ENCODE assay signal across 1 cellular context in the genomic region with DNA sequence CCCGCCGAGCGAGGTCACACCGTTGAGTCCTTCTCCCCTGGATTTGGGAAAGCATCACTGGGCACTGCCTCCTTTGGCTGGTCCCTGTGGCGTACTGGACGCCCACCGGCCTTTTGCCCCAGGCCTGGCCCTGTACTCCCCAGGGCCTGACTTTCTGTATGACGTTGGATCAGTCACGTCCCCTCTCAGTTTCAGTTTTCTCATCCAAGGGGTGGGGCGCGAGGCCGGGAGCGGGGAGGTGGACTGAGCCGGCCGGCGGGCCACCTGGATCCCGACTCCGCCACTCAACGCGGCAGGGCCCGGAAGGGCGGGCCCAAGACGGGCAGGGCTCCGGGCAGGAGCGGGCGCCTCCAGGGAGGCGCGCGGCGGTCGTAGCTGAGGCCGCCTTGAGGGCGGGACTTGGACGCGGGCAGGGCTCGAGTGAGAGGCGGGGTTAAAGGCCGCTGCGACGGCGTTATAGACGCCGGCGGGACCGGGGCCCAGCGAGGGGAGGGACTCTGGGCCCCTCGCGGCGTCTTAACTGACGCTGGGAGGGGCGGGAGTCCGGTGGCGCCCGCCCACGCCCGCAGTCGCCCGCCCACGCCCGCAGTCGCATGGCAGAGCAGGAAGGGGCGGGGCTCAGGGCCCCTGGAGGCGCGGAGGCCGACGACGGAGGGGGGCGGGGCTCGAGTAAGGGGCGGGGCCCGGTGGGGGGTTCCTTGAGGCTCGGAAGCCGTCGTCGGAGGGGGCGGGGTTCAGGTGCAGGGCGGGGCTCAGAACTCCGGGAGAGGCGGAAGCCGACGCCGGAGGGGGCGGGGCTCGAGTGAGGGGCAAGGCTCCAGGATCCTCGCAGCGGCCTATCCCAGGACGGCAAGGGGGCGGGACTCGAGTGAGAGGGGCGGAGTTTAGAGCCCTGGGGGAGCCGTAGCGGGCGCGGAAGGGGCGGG.
A peak's percentile ranks its signal among the peaks of the same experiment; 100 is the strongest.
TF ChIP-seq lines count a peak whose summit lies in the region.

No MANE protein-coding gene starts in this region.

TF ChIP-seq in GM12878, 131 proteins besides CTCF, POLR2A, EP300 and RAD21 (continued from another document and continues in another):
- TF ChIP-seq, protein P1, sequence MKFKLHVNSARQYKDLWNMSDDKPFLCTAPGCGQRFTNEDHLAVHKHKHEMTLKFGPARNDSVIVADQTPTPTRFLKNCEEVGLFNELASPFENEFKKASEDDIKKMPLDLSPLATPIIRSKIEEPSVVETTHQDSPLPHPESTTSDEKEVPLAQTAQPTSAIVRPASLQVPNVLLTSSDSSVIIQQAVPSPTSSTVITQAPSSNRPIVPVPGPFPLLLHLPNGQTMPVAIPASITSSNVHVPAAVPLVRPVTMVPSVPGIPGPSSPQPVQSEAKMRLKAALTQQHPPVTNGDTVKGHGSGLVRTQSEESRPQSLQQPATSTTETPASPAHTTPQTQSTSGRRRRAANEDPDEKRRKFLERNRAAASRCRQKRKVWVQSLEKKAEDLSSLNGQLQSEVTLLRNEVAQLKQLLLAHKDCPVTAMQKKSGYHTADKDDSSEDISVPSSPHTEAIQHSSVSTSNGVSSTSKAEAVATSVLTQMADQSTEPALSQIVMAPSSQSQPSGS (IDR thresholded peaks at IDR 0.05; ENCODE audit: low read length), result no peak
- peak; percentile 34 for TF ChIP-seq KLF5 (IDR thresholded peaks at IDR 0.05; ENCODE audit: partially characterized antibody)
- peak in 1 of 2 experiments; percentile 68; a peak in 2 of 4 replicates for TF ChIP-seq BHLHE40 (IDR thresholded peaks at IDR 0.05; ENCODE audit: borderline replicate concordance in 1 of 2, low read depth in 2 of 2, low read length in 1 of 2)
- TF ChIP-seq SP1 (IDR thresholded peaks at IDR 0.05; ENCODE audit: low read depth, low read length), result peak; percentile 11
- no peak for TF ChIP-seq EED (IDR thresholded peaks at IDR 0.05; ENCODE audit: low read depth)
- no peak for TF ChIP-seq ZNF24 (IDR thresholded peaks at IDR 0.05)
- TF ChIP-seq IKZF2 (IDR thresholded peaks at IDR 0.05), result no peak
- no peak for TF ChIP-seq SREBF1 (IDR thresholded peaks at IDR 0.05; ENCODE audit: low read length)
- TF ChIP-seq CREM (IDR thresholded peaks at IDR 0.05; ENCODE audit: low read depth), result no peak
- TF ChIP-seq, protein P2, sequence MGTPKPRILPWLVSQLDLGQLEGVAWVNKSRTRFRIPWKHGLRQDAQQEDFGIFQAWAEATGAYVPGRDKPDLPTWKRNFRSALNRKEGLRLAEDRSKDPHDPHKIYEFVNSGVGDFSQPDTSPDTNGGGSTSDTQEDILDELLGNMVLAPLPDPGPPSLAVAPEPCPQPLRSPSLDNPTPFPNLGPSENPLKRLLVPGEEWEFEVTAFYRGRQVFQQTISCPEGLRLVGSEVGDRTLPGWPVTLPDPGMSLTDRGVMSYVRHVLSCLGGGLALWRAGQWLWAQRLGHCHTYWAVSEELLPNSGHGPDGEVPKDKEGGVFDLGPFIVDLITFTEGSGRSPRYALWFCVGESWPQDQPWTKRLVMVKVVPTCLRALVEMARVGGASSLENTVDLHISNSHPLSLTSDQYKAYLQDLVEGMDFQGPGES (IDR thresholded peaks at IDR 0.05), result no peak
- TF ChIP-seq MYB (IDR thresholded peaks at IDR 0.05; ENCODE audit: borderline replicate concordance, low read depth, low read length), result no peak
- TF ChIP-seq FOS (IDR thresholded peaks at IDR 0.05; ENCODE audit: borderline replicate concordance, extremely low read depth, insufficient read length), result no peak
- TF ChIP-seq, protein P3, sequence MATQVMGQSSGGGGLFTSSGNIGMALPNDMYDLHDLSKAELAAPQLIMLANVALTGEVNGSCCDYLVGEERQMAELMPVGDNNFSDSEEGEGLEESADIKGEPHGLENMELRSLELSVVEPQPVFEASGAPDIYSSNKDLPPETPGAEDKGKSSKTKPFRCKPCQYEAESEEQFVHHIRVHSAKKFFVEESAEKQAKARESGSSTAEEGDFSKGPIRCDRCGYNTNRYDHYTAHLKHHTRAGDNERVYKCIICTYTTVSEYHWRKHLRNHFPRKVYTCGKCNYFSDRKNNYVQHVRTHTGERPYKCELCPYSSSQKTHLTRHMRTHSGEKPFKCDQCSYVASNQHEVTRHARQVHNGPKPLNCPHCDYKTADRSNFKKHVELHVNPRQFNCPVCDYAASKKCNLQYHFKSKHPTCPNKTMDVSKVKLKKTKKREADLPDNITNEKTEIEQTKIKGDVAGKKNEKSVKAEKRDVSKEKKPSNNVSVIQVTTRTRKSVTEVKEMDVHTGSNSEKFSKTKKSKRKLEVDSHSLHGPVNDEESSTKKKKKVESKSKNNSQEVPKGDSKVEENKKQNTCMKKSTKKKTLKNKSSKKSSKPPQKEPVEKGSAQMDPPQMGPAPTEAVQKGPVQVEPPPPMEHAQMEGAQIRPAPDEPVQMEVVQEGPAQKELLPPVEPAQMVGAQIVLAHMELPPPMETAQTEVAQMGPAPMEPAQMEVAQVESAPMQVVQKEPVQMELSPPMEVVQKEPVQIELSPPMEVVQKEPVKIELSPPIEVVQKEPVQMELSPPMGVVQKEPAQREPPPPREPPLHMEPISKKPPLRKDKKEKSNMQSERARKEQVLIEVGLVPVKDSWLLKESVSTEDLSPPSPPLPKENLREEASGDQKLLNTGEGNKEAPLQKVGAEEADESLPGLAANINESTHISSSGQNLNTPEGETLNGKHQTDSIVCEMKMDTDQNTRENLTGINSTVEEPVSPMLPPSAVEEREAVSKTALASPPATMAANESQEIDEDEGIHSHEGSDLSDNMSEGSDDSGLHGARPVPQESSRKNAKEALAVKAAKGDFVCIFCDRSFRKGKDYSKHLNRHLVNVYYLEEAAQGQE (IDR thresholded peaks at IDR 0.05; ENCODE audit: low read depth, low read length), result no peak
- TF ChIP-seq YY1 (IDR thresholded peaks at IDR 0.05; ENCODE audit: low read depth, low read length), result 0 out of 2 replicates have a peak, but pooled peaks have one; percentile 26
- TF ChIP-seq, protein P4, sequence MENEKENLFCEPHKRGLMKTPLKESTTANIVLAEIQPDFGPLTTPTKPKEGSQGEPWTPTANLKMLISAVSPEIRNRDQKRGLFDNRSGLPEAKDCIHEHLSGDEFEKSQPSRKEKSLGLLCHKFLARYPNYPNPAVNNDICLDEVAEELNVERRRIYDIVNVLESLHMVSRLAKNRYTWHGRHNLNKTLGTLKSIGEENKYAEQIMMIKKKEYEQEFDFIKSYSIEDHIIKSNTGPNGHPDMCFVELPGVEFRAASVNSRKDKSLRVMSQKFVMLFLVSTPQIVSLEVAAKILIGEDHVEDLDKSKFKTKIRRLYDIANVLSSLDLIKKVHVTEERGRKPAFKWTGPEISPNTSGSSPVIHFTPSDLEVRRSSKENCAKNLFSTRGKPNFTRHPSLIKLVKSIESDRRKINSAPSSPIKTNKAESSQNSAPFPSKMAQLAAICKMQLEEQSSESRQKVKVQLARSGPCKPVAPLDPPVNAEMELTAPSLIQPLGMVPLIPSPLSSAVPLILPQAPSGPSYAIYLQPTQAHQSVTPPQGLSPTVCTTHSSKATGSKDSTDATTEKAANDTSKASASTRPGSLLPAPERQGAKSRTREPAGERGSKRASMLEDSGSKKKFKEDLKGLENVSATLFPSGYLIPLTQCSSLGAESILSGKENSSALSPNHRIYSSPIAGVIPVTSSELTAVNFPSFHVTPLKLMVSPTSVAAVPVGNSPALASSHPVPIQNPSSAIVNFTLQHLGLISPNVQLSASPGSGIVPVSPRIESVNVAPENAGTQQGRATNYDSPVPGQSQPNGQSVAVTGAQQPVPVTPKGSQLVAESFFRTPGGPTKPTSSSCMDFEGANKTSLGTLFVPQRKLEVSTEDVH (IDR thresholded peaks at IDR 0.05; ENCODE audit: low read depth, partially characterized antibody), result no peak
- peak in 1 of 2 experiments; percentile 92; a peak in 2 of 3 replicates for TF ChIP-seq EGR1 (IDR thresholded peaks at IDR 0.05; ENCODE audit: borderline replicate concordance in 1 of 2, low read depth in 2 of 2, low read length in 2 of 2)
- TF ChIP-seq, protein P5, sequence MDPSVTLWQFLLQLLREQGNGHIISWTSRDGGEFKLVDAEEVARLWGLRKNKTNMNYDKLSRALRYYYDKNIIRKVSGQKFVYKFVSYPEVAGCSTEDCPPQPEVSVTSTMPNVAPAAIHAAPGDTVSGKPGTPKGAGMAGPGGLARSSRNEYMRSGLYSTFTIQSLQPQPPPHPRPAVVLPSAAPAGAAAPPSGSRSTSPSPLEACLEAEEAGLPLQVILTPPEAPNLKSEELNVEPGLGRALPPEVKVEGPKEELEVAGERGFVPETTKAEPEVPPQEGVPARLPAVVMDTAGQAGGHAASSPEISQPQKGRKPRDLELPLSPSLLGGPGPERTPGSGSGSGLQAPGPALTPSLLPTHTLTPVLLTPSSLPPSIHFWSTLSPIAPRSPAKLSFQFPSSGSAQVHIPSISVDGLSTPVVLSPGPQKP (IDR thresholded peaks at IDR 0.05; ENCODE audit: low read depth, low read length), result 0 out of 2 replicates have a peak, but pooled peaks have one; percentile 48
- no peak for TF ChIP-seq ZZZ3 (IDR thresholded peaks at IDR 0.05; ENCODE audit: control insufficient read depth, insufficient read length, low read depth)
- TF ChIP-seq SRF (IDR thresholded peaks at IDR 0.05; ENCODE audit: low read depth in 2 of 2, low read length in 2 of 2), result 0 out of 4 replicates have a peak, but pooled peaks of 1 of the 2 experiments have one; percentile 44
- 0 out of 2 replicates have a peak, but pooled peaks have one; percentile 14 for TF ChIP-seq TCF3 (IDR thresholded peaks at IDR 0.05; ENCODE audit: borderline replicate concordance, insufficient read depth, low read depth, low read length)
- no peak for TF ChIP-seq SUZ12 (IDR thresholded peaks at IDR 0.05; ENCODE audit: unreplicated experiment)
- peak; percentile 63; the same call in 1 of the 2 replicates for TF ChIP-seq TBL1XR1 (IDR thresholded peaks at IDR 0.05; ENCODE audit: low read depth, low read length)
- no peak for TF ChIP-seq CEBPB (IDR thresholded peaks at IDR 0.05; ENCODE audit: borderline replicate concordance in 1 of 2, low read depth in 2 of 2, low read length in 2 of 2)
- peak; percentile 76 for TF ChIP-seq BACH1 (IDR thresholded peaks at IDR 0.05; ENCODE audit: borderline replicate concordance)
- no peak for TF ChIP-seq SIX5 (IDR thresholded peaks at IDR 0.05; ENCODE audit: low read depth, low read length, severe bottlenecking)
- no peak for TF ChIP-seq KDM1A (IDR thresholded peaks at IDR 0.05; ENCODE audit: borderline replicate concordance)
- no peak; the same call in 1 of the 2 replicates for TF ChIP-seq MTA2 (IDR thresholded peaks at IDR 0.05; ENCODE audit: low read depth)
- no peak for TF ChIP-seq ZNF384 (IDR thresholded peaks at IDR 0.05; ENCODE audit: borderline replicate concordance, low read depth, low read length)
- TF ChIP-seq GATAD2B (conservative IDR thresholded peaks at IDR 0.05; ENCODE audit: low read depth), result peak; percentile 70; the same call in 1 of the 2 replicates
- no peak for TF ChIP-seq TCF12 (IDR thresholded peaks at IDR 0.05; ENCODE audit: low read depth, low read length)
- TF ChIP-seq ZNF217 (IDR thresholded peaks at IDR 0.05), result no peak; the same call in 1 of the 2 replicates
- TF ChIP-seq NRF1 (conservative IDR thresholded peaks at IDR 0.05; ENCODE audit: low read depth, low read length), result no peak
- TF ChIP-seq, protein P6, sequence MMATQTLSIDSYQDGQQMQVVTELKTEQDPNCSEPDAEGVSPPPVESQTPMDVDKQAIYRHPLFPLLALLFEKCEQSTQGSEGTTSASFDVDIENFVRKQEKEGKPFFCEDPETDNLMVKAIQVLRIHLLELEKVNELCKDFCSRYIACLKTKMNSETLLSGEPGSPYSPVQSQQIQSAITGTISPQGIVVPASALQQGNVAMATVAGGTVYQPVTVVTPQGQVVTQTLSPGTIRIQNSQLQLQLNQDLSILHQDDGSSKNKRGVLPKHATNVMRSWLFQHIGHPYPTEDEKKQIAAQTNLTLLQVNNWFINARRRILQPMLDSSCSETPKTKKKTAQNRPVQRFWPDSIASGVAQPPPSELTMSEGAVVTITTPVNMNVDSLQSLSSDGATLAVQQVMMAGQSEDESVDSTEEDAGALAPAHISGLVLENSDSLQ (IDR thresholded peaks at IDR 0.05), result peak; percentile 91
- TF ChIP-seq CREB1 (IDR thresholded peaks at IDR 0.05; ENCODE audit: low read depth), result no peak
- peak; percentile 82 for TF ChIP-seq POLR2AphosphoS5 (IDR thresholded peaks at IDR 0.05; ENCODE audit: low read length)
- TF ChIP-seq FOXK2 (IDR thresholded peaks at IDR 0.05), result no peak
- TF ChIP-seq IKZF1 (conservative IDR thresholded peaks at IDR 0.05), result peak; percentile 65; the same call in 1 of the 2 replicates
- TF ChIP-seq RELA (IDR thresholded peaks at IDR 0.05; ENCODE audit: borderline replicate concordance, partially characterized antibody), result no peak
- TF ChIP-seq, protein P7, sequence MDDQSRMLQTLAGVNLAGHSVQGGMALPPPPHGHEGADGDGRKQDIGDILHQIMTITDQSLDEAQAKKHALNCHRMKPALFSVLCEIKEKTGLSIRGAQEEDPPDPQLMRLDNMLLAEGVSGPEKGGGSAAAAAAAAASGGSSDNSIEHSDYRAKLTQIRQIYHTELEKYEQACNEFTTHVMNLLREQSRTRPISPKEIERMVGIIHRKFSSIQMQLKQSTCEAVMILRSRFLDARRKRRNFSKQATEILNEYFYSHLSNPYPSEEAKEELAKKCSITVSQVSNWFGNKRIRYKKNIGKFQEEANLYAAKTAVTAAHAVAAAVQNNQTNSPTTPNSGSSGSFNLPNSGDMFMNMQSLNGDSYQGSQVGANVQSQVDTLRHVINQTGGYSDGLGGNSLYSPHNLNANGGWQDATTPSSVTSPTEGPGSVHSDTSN (IDR thresholded peaks at IDR 0.05; ENCODE audit: insufficient replicate concordance, low read depth, low read length), result peak; percentile 57
- TF ChIP-seq, protein P8, sequence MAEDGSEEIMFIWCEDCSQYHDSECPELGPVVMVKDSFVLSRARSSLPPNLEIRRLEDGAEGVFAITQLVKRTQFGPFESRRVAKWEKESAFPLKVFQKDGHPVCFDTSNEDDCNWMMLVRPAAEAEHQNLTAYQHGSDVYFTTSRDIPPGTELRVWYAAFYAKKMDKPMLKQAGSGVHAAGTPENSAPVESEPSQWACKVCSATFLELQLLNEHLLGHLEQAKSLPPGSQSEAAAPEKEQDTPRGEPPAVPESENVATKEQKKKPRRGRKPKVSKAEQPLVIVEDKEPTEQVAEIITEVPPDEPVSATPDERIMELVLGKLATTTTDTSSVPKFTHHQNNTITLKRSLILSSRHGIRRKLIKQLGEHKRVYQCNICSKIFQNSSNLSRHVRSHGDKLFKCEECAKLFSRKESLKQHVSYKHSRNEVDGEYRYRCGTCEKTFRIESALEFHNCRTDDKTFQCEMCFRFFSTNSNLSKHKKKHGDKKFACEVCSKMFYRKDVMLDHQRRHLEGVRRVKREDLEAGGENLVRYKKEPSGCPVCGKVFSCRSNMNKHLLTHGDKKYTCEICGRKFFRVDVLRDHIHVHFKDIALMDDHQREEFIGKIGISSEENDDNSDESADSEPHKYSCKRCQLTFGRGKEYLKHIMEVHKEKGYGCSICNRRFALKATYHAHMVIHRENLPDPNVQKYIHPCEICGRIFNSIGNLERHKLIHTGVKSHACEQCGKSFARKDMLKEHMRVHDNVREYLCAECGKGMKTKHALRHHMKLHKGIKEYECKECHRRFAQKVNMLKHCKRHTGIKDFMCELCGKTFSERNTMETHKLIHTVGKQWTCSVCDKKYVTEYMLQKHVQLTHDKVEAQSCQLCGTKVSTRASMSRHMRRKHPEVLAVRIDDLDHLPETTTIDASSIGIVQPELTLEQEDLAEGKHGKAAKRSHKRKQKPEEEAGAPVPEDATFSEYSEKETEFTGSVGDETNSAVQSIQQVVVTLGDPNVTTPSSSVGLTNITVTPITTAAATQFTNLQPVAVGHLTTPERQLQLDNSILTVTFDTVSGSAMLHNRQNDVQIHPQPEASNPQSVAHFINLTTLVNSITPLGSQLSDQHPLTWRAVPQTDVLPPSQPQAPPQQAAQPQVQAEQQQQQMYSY (CRISPR knock-in tag; IDR thresholded peaks at IDR 0.05), result no peak
- TF ChIP-seq JUNB (IDR thresholded peaks at IDR 0.05), result no peak
- TF ChIP-seq TARDBP (IDR thresholded peaks at IDR 0.05; ENCODE audit: borderline replicate concordance), result no peak
- TF ChIP-seq HDAC6 (IDR thresholded peaks at IDR 0.05; ENCODE audit: unreplicated experiment), result no peak
- TF ChIP-seq ETV6 (conservative IDR thresholded peaks at IDR 0.05 in 1 of 2, IDR thresholded peaks at IDR 0.05 in 1 of 2; ENCODE audit: borderline replicate concordance in 1 of 2, low read depth in 1 of 2), result no peak
